In genomic region chr16:56726926-56727325, GRCh38 we compare ENCODE assay signal across 20 cellular contexts. TPM values are rescaled to one million over a fixed set of nuclear protein-coding genes. Genes with fewer than 3 reads are reported as not detected.
A peak's percentile ranks its signal among the peaks of the same experiment; 100 is the strongest.
DNase-seq lines count a peak whose midpoint lies in the region; ATAC-seq and TF ChIP-seq lines count a peak whose summit lies in the region.
"Had no signal": no experiment of that assay in that cellular context is flagged by ENCODE, and none has a peak within 500 bp of the region (broad histone marks: within the 10 kb centered on the region; RNA-seq: fewer than 3 reads in every experiment).

No MANE protein-coding gene starts in this region.

- peaks cover 13% of the 10 kb centered on the region; the same call in 1 of the 2 replicates for H4K20me1 ChIP-seq in DND-41 (ENCODE audit: insufficient read depth, low read length)

- POLR2A ChIA-PET in WTC11 (lab: Charles Lee): no interaction called here

- no peak for TF ChIP-seq EP300 in Ishikawa (IDR thresholded peaks at IDR 0.05; ENCODE audit: borderline replicate concordance)

- no peak overlapping the region for H3K9ac ChIP-seq in DND-41 (ENCODE audit: low read depth, low read length)

- H3K27me3 Mint-ChIP-seq in WTC11 (ENCODE audit: low read depth) (no peaks in the 10 kb centered on the region), nephron (ENCODE audit: low read depth) (no peaks in the 10 kb centered on the region)
- no peaks in the 10 kb centered on the region for H3K27me3 Mint-ChIP-seq in stimulated activated naive CD8-positive, alpha-beta T cell treated with anti-CD3 and anti-CD28 coated beads, Interleukin-15, amount 100 ng/mL, for 72 hours

- H3K4me2 ChIP-seq in DND-41 (ENCODE audit: insufficient read depth, low read length): peak overlapping the region; percentile 16; the same call in 1 of the 2 replicates

- ATAC-seq in DND-41 (ENCODE audit: insufficient read depth, low read depth): no peak
- ATAC-seq in WTC11: no peak
- no peak for ATAC-seq in stimulated activated effector memory CD8-positive, alpha-beta T cell treated with anti-CD3 and anti-CD28 coated beads, Interleukin-12 subunit alpha, Interleukin-12 subunit beta, amount 100 ng/mL, for 72 hours
- ATAC-seq in stimulated activated naive CD8-positive, alpha-beta T cell treated with anti-CD3 and anti-CD28 coated beads, Interleukin-15, amount 100 ng/mL, for 72 hours: no peak
- ATAC-seq: GM12878 had no signal

- no peaks in the 10 kb centered on the region for H3K9me3 ChIP-seq in DND-41 (ENCODE audit: insufficient read depth, low read length, severe bottlenecking)
- H3K9me3 ChIP-seq in effector memory CD4-positive, alpha-beta T cell (ENCODE audit: control insufficient read depth, low read length): no peaks in the 10 kb centered on the region
- H3K9me3 ChIP-seq: HAP-1 had no signal

- H3K4me1 Mint-ChIP-seq in WTC11 (peaks cover 17% of the 10 kb centered on the region), nephron (peaks cover 11% of the 10 kb centered on the region)
- H3K4me1 Mint-ChIP-seq in stimulated activated effector memory CD8-positive, alpha-beta T cell treated with anti-CD3 and anti-CD28 coated beads, Interleukin-12 subunit alpha, Interleukin-12 subunit beta, amount 100 ng/mL, for 72 hours: peaks cover 14% of the 10 kb centered on the region
- H3K4me1 Mint-ChIP-seq in stimulated activated naive CD8-positive, alpha-beta T cell treated with anti-CD3 and anti-CD28 coated beads, Interleukin-15, amount 100 ng/mL, for 72 hours: peaks cover 20% of the 10 kb centered on the region

- H3K27me3 ChIP-seq in DND-41 (ENCODE audit: insufficient read depth, low read length, poor library complexity) (no peaks in the 10 kb centered on the region), brain microvascular endothelial cell (replicated peaks) (no peaks in the 10 kb centered on the region)
- no peaks in the 10 kb centered on the region for H3K27me3 ChIP-seq in effector memory CD4-positive, alpha-beta T cell (replicated peaks; ENCODE audit: control insufficient read depth, insufficient read depth, low read length, poor library complexity, severe bottlenecking)

- no peak for TF ChIP-seq CTCF in DND-41 (IDR thresholded peaks at IDR 0.05; ENCODE audit: borderline replicate concordance, extremely low read depth, low read length, poor library complexity, severe bottlenecking)
- TF ChIP-seq CTCF in WTC11 (IDR thresholded peaks at IDR 0.05): no peak
- no peak for TF ChIP-seq CTCF in nephron (IDR thresholded peaks at IDR 0.05; ENCODE audit: unreplicated experiment in 3 of 3)
- TF ChIP-seq CTCF in brain microvascular endothelial cell (IDR thresholded peaks at IDR 0.05; ENCODE audit: low read depth, low read length, missing control alignments): no peak

- H3K4me1 ChIP-seq in DND-41 (ENCODE audit: insufficient read depth, low read length): peaks cover 41% of the 10 kb centered on the region
- H3K4me1 ChIP-seq in effector memory CD4-positive, alpha-beta T cell (ENCODE audit: control insufficient read depth, insufficient read depth, low read length, poor library complexity, severe bottlenecking): peaks cover 14% of the 10 kb centered on the region

- H3K36me3 ChIP-seq in DND-41 (ENCODE audit: insufficient read depth, low read length) (0 out of 2 replicates have a peak, but pooled peaks cover 2% of the 10 kb centered on the region), brain microvascular endothelial cell (replicated peaks) (no peaks in the 10 kb centered on the region)
- no peaks in the 10 kb centered on the region for H3K36me3 ChIP-seq in effector memory CD4-positive, alpha-beta T cell (ENCODE audit: control insufficient read depth, insufficient read depth, low read length)
- H3K36me3 ChIP-seq: HAP-1 had no signal

- H3K79me2 ChIP-seq in DND-41 (ENCODE audit: insufficient read depth, low read length): peaks cover 37% of the 10 kb centered on the region

- H3K36me3 Mint-ChIP-seq in WTC11 (no peaks in the 10 kb centered on the region), nephron (ENCODE audit: low read depth) (no peaks in the 10 kb centered on the region)
- H3K36me3 Mint-ChIP-seq in stimulated activated effector memory CD8-positive, alpha-beta T cell treated with anti-CD3 and anti-CD28 coated beads, Interleukin-12 subunit alpha, Interleukin-12 subunit beta, amount 100 ng/mL, for 72 hours: no peaks in the 10 kb centered on the region

- TF ChIP-seq RAD21 in Ishikawa (IDR thresholded peaks at IDR 0.05; ENCODE audit: low read depth): no peak

- CTCF ChIA-PET in WTC11 (lab: Charles Lee): no interaction called here

- no peak overlapping the region for H3K4me3 ChIP-seq in DND-41 (ENCODE audit: low read depth in 1 of 2, low read length in 2 of 2)
- no peak overlapping the region for H3K4me3 ChIP-seq in brain microvascular endothelial cell (ENCODE audit: low read depth, low read length)
- no peak overlapping the region for H3K4me3 ChIP-seq in effector memory CD4-positive, alpha-beta T cell (ENCODE audit: insufficient read depth, low read depth, low read length, poor library complexity, severe bottlenecking)
- H3K4me3 ChIP-seq: GM12878, HAP-1 had no signal

- in situ Hi-C loops in brain microvascular endothelial cell (cut with HindIII; ENCODE audit: low pct_ligation_motif_present, low sequenced_read_pairs): no loop called here

- H3K9me3 Mint-ChIP-seq in WTC11: no peaks in the 10 kb centered on the region
- peaks cover 5% of the 10 kb centered on the region for H3K9me3 Mint-ChIP-seq in nephron
- H3K9me3 Mint-ChIP-seq in stimulated activated effector memory CD8-positive, alpha-beta T cell treated with anti-CD3 and anti-CD28 coated beads, Interleukin-12 subunit alpha, Interleukin-12 subunit beta, amount 100 ng/mL, for 72 hours: no peaks in the 10 kb centered on the region
- no peaks in the 10 kb centered on the region for H3K9me3 Mint-ChIP-seq in stimulated activated naive CD8-positive, alpha-beta T cell treated with anti-CD3 and anti-CD28 coated beads, Interleukin-15, amount 100 ng/mL, for 72 hours
- H3K9me3 Mint-ChIP-seq: CD4-positive, alpha-beta memory T cell; HFFc6 had no signal

- no peak overlapping the region for H3K4me3 Mint-ChIP-seq in WTC11
- H3K4me3 Mint-ChIP-seq in nephron: peak overlapping the region in 2 of 3 experiments; percentile 34 to 43
- H3K4me3 Mint-ChIP-seq in stimulated activated effector memory CD8-positive, alpha-beta T cell treated with anti-CD3 and anti-CD28 coated beads, Interleukin-12 subunit alpha, Interleukin-12 subunit beta, amount 100 ng/mL, for 72 hours: no peak overlapping the region
- H3K4me3 Mint-ChIP-seq in stimulated activated naive CD8-positive, alpha-beta T cell treated with anti-CD3 and anti-CD28 coated beads, Interleukin-15, amount 100 ng/mL, for 72 hours: no peak overlapping the region
- H3K4me3 Mint-ChIP-seq: HFFc6 had no signal

- H2AFZ ChIP-seq in DND-41 (ENCODE audit: low read depth, low read length): no peak overlapping the region

- DNase-seq in DND-41: no peak
- DNase-seq in WTC11 (ENCODE audit: low spot score): no peak
- DNase-seq in stimulated activated effector memory CD8-positive, alpha-beta T cell treated with anti-CD3 and anti-CD28 coated beads, Interleukin-12 subunit alpha, Interleukin-12 subunit beta, amount 100 ng/mL, for 72 hours (ENCODE audit: low spot score in 2 of 2): no peak
- no peak for DNase-seq in stimulated activated naive CD8-positive, alpha-beta T cell treated with anti-CD3 and anti-CD28 coated beads, Interleukin-15, amount 100 ng/mL, for 72 hours
- DNase-seq in brain microvascular endothelial cell: no peak
- DNase-seq in effector memory CD4-positive, alpha-beta T cell: no peak
- DNase-seq: C1 segment of cervical spinal cord; Calu3; CD4-positive, alpha-beta memory T cell; COR-L47; DMS153; EL; GDM1; GOT3; HFFc6 had no signal

- H3K27ac ChIP-seq in DND-41 (ENCODE audit: low read length): no peak overlapping the region
- no peak overlapping the region for H3K27ac ChIP-seq in brain microvascular endothelial cell
- H3K27ac ChIP-seq in effector memory CD4-positive, alpha-beta T cell (ENCODE audit: insufficient read depth, low read length, poor library complexity, severe bottlenecking): no peak overlapping the region

- no peak overlapping the region for H3K27ac Mint-ChIP-seq in WTC11
- H3K27ac Mint-ChIP-seq in nephron: no peak overlapping the region
- H3K27ac Mint-ChIP-seq in stimulated activated effector memory CD8-positive, alpha-beta T cell treated with anti-CD3 and anti-CD28 coated beads, Interleukin-12 subunit alpha, Interleukin-12 subunit beta, amount 100 ng/mL, for 72 hours: no peak overlapping the region
- H3K27ac Mint-ChIP-seq in stimulated activated naive CD8-positive, alpha-beta T cell treated with anti-CD3 and anti-CD28 coated beads, Interleukin-15, amount 100 ng/mL, for 72 hours: no peak overlapping the region
- H3K27ac Mint-ChIP-seq: HFFc6 had no signal

TF ChIP-seq in Ishikawa, 13 proteins besides CTCF, POLR2A, EP300 and RAD21:
- no peak for TF ChIP-seq CREB1 (IDR thresholded peaks at IDR 0.05; ENCODE audit: low read depth)
- TF ChIP-seq NFIC (IDR thresholded peaks at IDR 0.05): no peak
- TF ChIP-seq YY1 (IDR thresholded peaks at IDR 0.05; ENCODE audit: low read depth): no peak
- peak; percentile 49 for TF ChIP-seq USF1 (IDR thresholded peaks at IDR 0.05)
- no peak for TF ChIP-seq TCF12 (IDR thresholded peaks at IDR 0.05; ENCODE audit: low read depth)
- no peak for TF ChIP-seq ZBTB7A (IDR thresholded peaks at IDR 0.05; ENCODE audit: low read depth)
TF ChIP-seq in Ishikawa: peak in this region for 1.

TF ChIP-seq in WTC11, 78 proteins besides CTCF, POLR2A, EP300 and RAD21:
- TF ChIP-seq NR2C2 (CRISPR knock-in tag; IDR thresholded peaks at IDR 0.05) (no peak), NFYB (CRISPR knock-in tag; conservative IDR thresholded peaks at IDR 0.05; ENCODE audit: low read depth) (peak; percentile 30; the same call in 1 of the 2 replicates), ZNF219 (CRISPR knock-in tag; IDR thresholded peaks at IDR 0.05; ENCODE audit: borderline replicate concordance) (no peak)

RNA-seq across cellular contexts. Expression of gene NUP93, which starts 3.0 kb away (rescaled TPM):
- total RNA-seq in WTC11 (2021): 167 to 185 TPM (median 175 TPM) in 3 replicates

RNA-seq across cellular contexts. Expression of gene MT1X, which starts 44.7 kb away (rescaled TPM):
- 328 to 466 TPM (median 465 TPM) in 3 replicates for total RNA-seq in WTC11 (2021)

RNA-seq across cellular contexts. Expression of gene MT1H, which starts 57.3 kb away (rescaled TPM):
- total RNA-seq in WTC11 (2021): 122 to 164 TPM (median 159 TPM) in 3 replicates
- total RNA-seq: A172, Calu3, HFFc6 had no signal

RNA-seq across cellular contexts. Expression of gene MT1G, which starts 59.1 kb away (rescaled TPM):
- total RNA-seq in WTC11 (2021): 326 to 361 TPM (median 333 TPM) in 3 replicates
- total RNA-seq: A172; Calu3; CD4-positive, alpha-beta memory T cell had no signal

Comparison
In these comparisons a context has a peak if more than half of its experiments do, and no peak if none do; other contexts are left out.
1. H3K4me3 Mint-ChIP-seq: peak in nephron (2 of 3); none in WTC11 (single experiment), stimulated activated effector memory CD8-positive, alpha-beta T cell treated with anti-CD3 and anti-CD28 coated beads, Interleukin-12 subunit alpha, Interleukin-12 subunit beta, amount 100 ng/mL, for 72 hours (single experiment) and stimulated activated naive CD8-positive, alpha-beta T cell treated with anti-CD3 and anti-CD28 coated beads, Interleukin-15, amount 100 ng/mL, for 72 hours (0 of 2).